In genomic region chr7:35799846-35800717, GRCh38 we compare ENCODE assay signal across 8 cellular contexts. TPM values are rescaled to one million over a fixed set of nuclear protein-coding genes. Genes with fewer than 3 reads are reported as not detected.
DNase-seq lines count a peak whose midpoint lies in the region; ATAC-seq, FAIRE-seq and TF ChIP-seq lines count a peak whose summit lies in the region.

No MANE protein-coding gene starts in this region.

- FAIRE-seq in HepG2 (lab: Jason Lieb, UNC): peak; percentile 62

- peak; percentile 53 for ATAC-seq in GM19324 (IDR thresholded peaks at IDR 0.05; ENCODE audit: low FRiP score, unreplicated experiment)
- peak; percentile 33 for ATAC-seq in HG03442 (IDR thresholded peaks at IDR 0.05; ENCODE audit: unreplicated experiment)
- peak; percentile 58 for ATAC-seq in HepG2

- peak overlapping the region; percentile 94 to 99 (median 97) for H3K9ac ChIP-seq in BLaER1 treated with 17β-estradiol and CSF1 and Interleukin-3, amounts not matched to agents 10 nM and 100 nM
- H3K9ac ChIP-seq in HepG2 (ENCODE audit: insufficient read depth, low read depth, low read length): peak overlapping the region; percentile 90

- H3K4me3 ChIP-seq in BLaER1 treated with 17β-estradiol and CSF1 and Interleukin-3, amounts not matched to agents 10 nM and 100 nM: peak overlapping the region; percentile 84 to 94 (median 88)
- peak overlapping the region; percentile 82 to 88 (median 85) for H3K4me3 ChIP-seq in HepG2 (replicated peaks in 1 of 3; ENCODE audit: insufficient read depth in 1 of 3, low read depth in 2 of 3, low read length in 3 of 3)

- under 1% methylated on average over 16 of the region's 37 CpGs for WGBS in HepG2 (ENCODE audit: low lambda C conversion rate)

- no peak for TF ChIP-seq EP300 in HepG2 (IDR thresholded peaks at IDR 0.05; ENCODE audit: low read depth in 2 of 2, low read length in 2 of 2)
- TF ChIP-seq EP300 in HepG2 (CRISPR knock-in tag; IDR thresholded peaks at IDR 0.05; ENCODE audit: borderline replicate concordance): no peak

- H3K36me3 ChIP-seq in BLaER1 treated with 17β-estradiol and CSF1 and Interleukin-3, amounts not matched to agents 10 nM and 100 nM: peaks cover 0 to 14% (median 12%) of the 10 kb centered on the region in 11 experiments; a peak in 15 of 22 replicates
- H3K36me3 ChIP-seq in HepG2 (replicated peaks in 1 of 2; ENCODE audit: control insufficient read depth in 1 of 2, insufficient read depth in 2 of 2, low read length in 2 of 2): no peaks in the 10 kb centered on the region

- DNase-seq in NCI-H510A (lab: John Stamatoyannopoulos, UW) (peak; percentile 83), cortex of kidney (lab: John Stamatoyannopoulos, UW) (peak; percentile 22), HepG2 (ENCODE audit: low spot score) (peak; percentile 29)
- peak; percentile 69 to 71 for DNase-seq in activated CD4-positive, alpha-beta T cell treated with anti-CD3 and anti-CD28 coated beads for 24 hours (ENCODE audit: low read depth in 2 of 2)
- peak; percentile 80 for DNase-seq in stimulated activated CD4-positive, alpha-beta T cell treated with anti-CD3 and anti-CD28 coated beads, Interleukin-4, amount 100 ng/mL, for 1 hour

- intact Hi-C loops in HepG2 (cut with micrococcal nuclease; ENCODE audit: unreplicated experiment): loop anchor here (5.0 kb wide), 1 partner anchor 587 kb away; the partner anchor contains the start of gene ANLN

- H3K27ac ChIP-seq in BLaER1 treated with 17β-estradiol and CSF1 and Interleukin-3, amounts not matched to agents 10 nM and 100 nM: peak overlapping the region; percentile 91 to 99 (median 97)
- peak overlapping the region; percentile 96 for H3K27ac ChIP-seq in HepG2 (ENCODE audit: extremely low read length, insufficient read depth, low read length)

- peak overlapping the region; percentile 60 for H2AFZ ChIP-seq in HepG2 (ENCODE audit: low read length)

- CTCF ChIA-PET in HepG2 (lab: Yijun Ruan, JAX; ENCODE audit: low intra/inter-chr PET ratio, low total read pairs): no interaction called here

- no peaks in the 10 kb centered on the region for H3K27me3 ChIP-seq in BLaER1 treated with 17β-estradiol and CSF1 and Interleukin-3, amounts not matched to agents 10 nM and 100 nM
- peaks cover 0 to 3% of the 10 kb centered on the region in 2 experiments; a peak in 1 of 5 replicates for H3K27me3 ChIP-seq in HepG2 (ENCODE audit: control insufficient read depth in 1 of 2, insufficient read depth in 2 of 2, low read length in 2 of 2)

- TSS peak; percentile 91 for BruUV-seq in HepG2 (replicated peaks; lab: Mats Ljungman, UMichigan)

- TF ChIP-seq POLR2A in HepG2 (IDR thresholded peaks at IDR 0.05; ENCODE audit: insufficient read depth in 1 of 2, low read depth in 2 of 2, low read length in 2 of 2): no peak; a peak in 1 of 4 replicates

- POLR2A ChIA-PET in HepG2 (lab: Yijun Ruan, JAX): interaction anchor here (0.5 to 4.0 kb wide), 14 partner anchors 13 to 589 kb away, joined by 3 to 52 read pairs (median 4); partner anchors contain the start of genes ANLN and HERPUD2

- peak overlapping the region; percentile 75 to 93 (median 85) for H3K4me2 ChIP-seq in BLaER1 treated with 17β-estradiol and CSF1 and Interleukin-3, amounts not matched to agents 10 nM and 100 nM
- H3K4me2 ChIP-seq in HepG2 (ENCODE audit: low read depth, low read length): peak overlapping the region; percentile 94

- H4K20me1 ChIP-seq in BLaER1 treated with 17β-estradiol and CSF1 and Interleukin-3, amounts not matched to agents 10 nM and 100 nM: peaks cover 32 to 36% (median 34%) of the 10 kb centered on the region in 11 experiments; a peak in 21 of 22 replicates
- peaks cover 18% of the 10 kb centered on the region for H4K20me1 ChIP-seq in HepG2 (ENCODE audit: insufficient read depth, low read length)

- peaks cover 42% of the 10 kb centered on the region for H3K79me2 ChIP-seq in HepG2 (ENCODE audit: insufficient read depth, low read length)

- TF ChIP-seq RAD21 in HepG2 (CRISPR knock-in tag; IDR thresholded peaks at IDR 0.05): no peak

- H3K9me3 ChIP-seq in BLaER1 treated with 17β-estradiol and CSF1 and Interleukin-3, amounts not matched to agents 10 nM and 100 nM (replicated peaks in 1 of 11): peaks cover 0 to 5% (median 0%) of the 10 kb centered on the region in 11 experiments; a peak in 6 of 22 replicates
- H3K9me3 ChIP-seq in HepG2 (ENCODE audit: low read length): no peaks in the 10 kb centered on the region

- peaks cover 18 to 44% (median 32%) of the 10 kb centered on the region in 10 experiments for H3K4me1 ChIP-seq in BLaER1 treated with 17β-estradiol and CSF1 and Interleukin-3, amounts not matched to agents 10 nM and 100 nM
- H3K4me1 ChIP-seq in HepG2 (ENCODE audit: insufficient read depth, low read length): peaks cover 35% of the 10 kb centered on the region

- in situ Hi-C loops in HepG2 (cut with HindIII; ENCODE audit: extremely low pct_ligation_motif_present, low pct_unique_long_range_greater_than_20kb): no loop called here

- TF ChIP-seq CTCF in HepG2 (CRISPR knock-in tag; IDR thresholded peaks at IDR 0.05): no peak

TF ChIP-seq in HepG2, 621 proteins besides CTCF, POLR2A, EP300 and RAD21 (continues in another document):
- TF ChIP-seq MLX (CRISPR knock-in tag; IDR thresholded peaks at IDR 0.05): no peak
- no peak for TF ChIP-seq BCLAF1 (IDR thresholded peaks at IDR 0.05)

RNA-seq across cellular contexts. Expression of gene SEPTIN7, which starts 0.8 kb away (rescaled TPM):
- total RNA-seq in HepG2 (2016; rRNA removed; fragmentation: Illumina TruSeq; extraction: Trizol): 129 and 215 TPM in 2 replicates
- 9.6 and 11.6 TPM in 2 replicates for total RNA-seq in HepG2 (2016; cell fraction: cytosol; rRNA removed; fragmentation: Illumina TruSeq; extraction: Trizol; ENCODE audit: low read depth)
- 128 and 219 TPM in 2 replicates for total RNA-seq in HepG2 (2016; cell fraction: insoluble cytoplasmic fraction; rRNA removed; fragmentation: Illumina TruSeq; extraction: Trizol)
- 32.1 and 46.0 TPM in 2 replicates for total RNA-seq in HepG2 (2016; cell fraction: membrane; rRNA removed; fragmentation: Illumina TruSeq; extraction: Trizol)
- 73.3 and 80.1 TPM in 2 replicates for total RNA-seq in HepG2 (2016; cell fraction: nucleus; rRNA removed; fragmentation: Illumina TruSeq; extraction: Trizol)
- polyA plus RNA-seq in HepG2 (2011; rRNA removed): 71.6 and 103 TPM in 2 replicates
- polyA plus RNA-seq in HepG2 (2011; cell fraction: cytosol; rRNA removed): 30.0 and 48.8 TPM in 2 replicates
- polyA plus RNA-seq in HepG2 (2011; cell fraction: nucleus; rRNA removed): 15.0 and 15.1 TPM in 2 replicates
- 80.8 and 116 TPM in 2 replicates for polyA plus RNA-seq in HepG2 (2012)
- polyA plus RNA-seq in HepG2 (2016; cell fraction: cytosol; fragmentation: Illumina TruSeq; extraction: Trizol; ENCODE audit: low read depth): 12.3 and 12.5 TPM in 2 replicates
- 227 and 242 TPM in 2 replicates for polyA plus RNA-seq in HepG2 (2016; cell fraction: insoluble cytoplasmic fraction; fragmentation: Illumina TruSeq; extraction: Trizol; ENCODE audit: low read depth)
- polyA plus RNA-seq in HepG2 (2016; cell fraction: membrane; fragmentation: Illumina TruSeq; extraction: Trizol; ENCODE audit: low read depth): 28.2 and 28.5 TPM in 2 replicates
- polyA plus RNA-seq in HepG2 (2016; cell fraction: nucleus; fragmentation: Illumina TruSeq; extraction: Trizol; ENCODE audit: insufficient read depth, low read depth): 84.5 and 88.0 TPM in 2 replicates
- 20.9 and 38.7 TPM in 2 replicates for polyA minus RNA-seq in HepG2 (2011; rRNA and poly(A)+ RNA removed; ENCODE audit: low replicate concordance)
- 49.4 and 59.4 TPM in 2 replicates for polyA minus RNA-seq in HepG2 (2011; cell fraction: cytosol; rRNA and poly(A)+ RNA removed)
- 101 and 117 TPM in 2 replicates for polyA minus RNA-seq in HepG2 (2011; cell fraction: nucleus; rRNA and poly(A)+ RNA removed)

Comparison
In these comparisons a context has a peak if more than half of its experiments do, and no peak if none do; other contexts are left out.
1. Peak in every context shown above with its lines: DNase-seq, ATAC-seq, H3K4me3 ChIP-seq and H3K27ac ChIP-seq.
2. DNase-seq: peak in every context shown above with its lines; median percentile 83 in NCI-H510A; 80 in stimulated activated CD4-positive, alpha-beta T cell treated with anti-CD3 and anti-CD28 coated beads, Interleukin-4, amount 100 ng/mL, for 1 hour; 70 in activated CD4-positive, alpha-beta T cell treated with anti-CD3 and anti-CD28 coated beads for 24 hours; 29 in HepG2; 22 in cortex of kidney.